28 cellular contexts compared by ENCODE assay signal in the genomic region with DNA sequence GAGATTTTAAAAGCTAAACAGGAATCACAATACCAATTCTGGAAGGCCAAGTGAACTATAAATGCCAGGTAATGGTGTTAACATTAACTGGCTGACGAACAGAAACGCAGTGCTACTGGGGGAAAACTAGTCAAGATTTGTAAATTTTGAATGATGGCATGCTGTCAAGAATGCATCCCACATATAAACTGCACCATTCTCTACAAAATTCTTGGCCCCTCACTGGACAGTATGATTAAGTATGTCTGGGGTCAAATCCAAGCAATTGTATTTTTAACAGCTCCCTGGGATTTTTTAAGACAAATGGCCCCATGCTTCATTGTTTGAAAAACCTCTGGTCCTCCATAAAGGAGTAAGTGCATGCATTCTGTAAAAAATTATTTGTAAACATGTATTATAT.
"Had no signal": no experiment of that assay in that cellular context is flagged by ENCODE, and none has a peak within 500 bp of the region (broad histone marks: within the 10 kb centered on the region; RNA-seq: fewer than 3 reads in every experiment).

No MANE protein-coding gene starts in this region.

- DNase-seq: colonic mucosa; cortex of kidney; dermis blood vessel endothelial cell; dorsolateral prefrontal cortex; effector CD4-positive, alpha-beta T cell; effector CD8-positive, alpha-beta T cell; effector memory CD4-positive, alpha-beta T cell; effector memory CD8-positive, alpha-beta T cell; endodermal cell; erythroblast; esophagus squamous epithelium; foreskin fibroblast; foreskin keratinocyte; foreskin melanocyte; gastrocnemius medialis; glutamatergic neuron; head of caudate nucleus; heart left ventricle; heart right ventricle; hippocampal formation had no signal

- H3K4me3 ChIP-seq: colonic mucosa, coronary artery, dorsolateral prefrontal cortex, esophagus muscularis mucosa, esophagus squamous epithelium, gastrocnemius medialis, gastroesophageal sphincter, heart left ventricle, heart right ventricle, hepatocyte had no signal

- H3K27me3 ChIP-seq: colonic mucosa, esophagus muscularis mucosa, foreskin keratinocyte, gastrocnemius medialis had no signal

- H3K36me3 ChIP-seq: colonic mucosa, esophagus muscularis mucosa, esophagus squamous epithelium, gastrocnemius medialis, gastroesophageal sphincter, heart left ventricle, heart right ventricle had no signal

- H3K9me3 ChIP-seq: colonic mucosa, esophagus muscularis mucosa, esophagus squamous epithelium, gastrocnemius medialis had no signal

- H3K9me3 Mint-ChIP-seq: dendritic cell treated with granulocyte-macrophage colony-stimulating factor and Interleukin-4, amounts not matched to agents 40 ng/mL and 50 ng/mL, for 4 days; effector memory CD8-positive, alpha-beta T cell had no signal

- H3K4me3 Mint-ChIP-seq: dendritic cell treated with granulocyte-macrophage colony-stimulating factor and Interleukin-4, amounts not matched to agents 40 ng/mL and 50 ng/mL, for 4 days; effector memory CD8-positive, alpha-beta T cell; endodermal cell had no signal

- H3K27ac ChIP-seq: colonic mucosa, coronary artery, dorsolateral prefrontal cortex, epithelial cell of prostate, esophagus muscularis mucosa, esophagus squamous epithelium, foreskin keratinocyte, gastrocnemius medialis, gastroesophageal sphincter, heart left ventricle, heart right ventricle, hepatocyte had no signal

- H3K79me2 ChIP-seq: hepatocyte had no signal

- H3K4me1 ChIP-seq: colonic mucosa, esophagus muscularis mucosa, esophagus squamous epithelium, foreskin keratinocyte, gastroesophageal sphincter had no signal

- H2AFZ ChIP-seq: hepatocyte had no signal

- H3K27ac Mint-ChIP-seq: dendritic cell treated with granulocyte-macrophage colony-stimulating factor and Interleukin-4, amounts not matched to agents 40 ng/mL and 50 ng/mL, for 4 days; effector memory CD8-positive, alpha-beta T cell; endodermal cell had no signal

- H3K4me2 ChIP-seq: hepatocyte had no signal

- FAIRE-seq: endothelial cell of umbilical vein, frontal cortex had no signal
